In the genomic region with DNA sequence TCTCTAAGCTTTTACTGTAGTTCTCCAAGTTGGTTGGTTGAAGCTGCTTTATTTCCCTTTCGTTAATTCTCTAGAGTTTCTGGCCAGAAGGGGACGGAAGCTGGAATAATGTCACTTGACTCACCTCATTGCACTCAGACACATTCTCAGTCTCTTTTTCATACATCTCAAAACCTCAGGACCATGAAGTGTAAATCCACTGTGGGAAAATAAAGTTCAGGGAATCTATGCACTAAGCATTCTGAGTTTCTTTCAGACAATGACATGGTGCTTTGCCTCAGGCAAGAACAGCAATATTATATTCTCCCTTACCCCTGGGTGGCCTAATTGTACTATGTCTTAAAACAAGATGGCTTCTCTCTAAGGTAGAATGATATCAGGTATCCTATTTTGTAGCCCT, we compare ENCODE assay signal across 26 cellular contexts.
A peak's percentile ranks its signal among the peaks of the same experiment; 100 is the strongest.
DNase-seq lines count a peak whose midpoint lies in the region; ATAC-seq and TF ChIP-seq lines count a peak whose summit lies in the region.
"Had no signal": no experiment of that assay in that cellular context is flagged by ENCODE, and none has a peak within 500 bp of the region (broad histone marks: within the 10 kb centered on the region; RNA-seq: fewer than 3 reads in every experiment).

No MANE protein-coding gene starts in this region.

- peak overlapping the region; percentile 21 for H3K27ac ChIP-seq in substantia nigra (ENCODE audit: low read depth, low read length, poor library complexity, severe bottlenecking)
- H3K27ac ChIP-seq: 22Rv1, colonic mucosa, esophagus muscularis mucosa, hepatocyte had no signal

- DNase-seq in NCI-H2107 treated with DMSO at 0.1 percent for 48 hours (lab: John Stamatoyannopoulos, UW; ENCODE audit: unreplicated experiment) (peak; percentile 69), NCI-H2107 (lab: John Stamatoyannopoulos, UW) (no peak), NCI-H69 (lab: John Stamatoyannopoulos, UW) (peak; percentile 37), epithelial cell of proximal tubule (ENCODE audit: low read depth) (peak; percentile 35), substantia nigra (lab: John Stamatoyannopoulos, UW) (no peak), NCI-H510A treated with DMSO at 0.1 percent for 48 hours (lab: John Stamatoyannopoulos, UW) (no peak)
- DNase-seq: activated CD4-positive, alpha-beta T cell treated with anti-CD3 and anti-CD28 coated beads for 1 hour; CD8-positive, alpha-beta T cell; colonic mucosa; foreskin melanocyte; left ventricle myocardium superior; NCI-H1105; NCI-H2029 treated with DMSO at 0.1 percent for 48 hours; NCI-H510A; NK-92 treated with Interleukin-12 subunit alpha and Interleukin-12 subunit beta, amount 100 ng/mL, for 24 hours; ovary; SIG-M5; stimulated activated CD4-positive, alpha-beta T cell treated with anti-CD3 and anti-CD28 coated beads, Interleukin-15, amount 100 ng/mL, for 24 hours had no signal

- TF ChIP-seq CTCF in epithelial cell of proximal tubule (conservative IDR thresholded peaks at IDR 0.05; ENCODE audit: low read depth, low read length) = no peak

- no peak for ATAC-seq in HG03039 (IDR thresholded peaks at IDR 0.05; ENCODE audit: unreplicated experiment)
- no peak for ATAC-seq in HG02571 (IDR thresholded peaks at IDR 0.05; ENCODE audit: unreplicated experiment)
- ATAC-seq: CD8-positive, alpha-beta T cell; left ventricle myocardium superior; natural killer cell treated with Interleukin-12 subunit alpha and Interleukin-12 subunit beta and Interleukin-15 and Interleukin-18, amount 100 ng/mL, for 72 hours; sciatic nerve had no signal

- H3K4me3 ChIP-seq in epithelial cell of proximal tubule (ENCODE audit: low read depth, low read length) = no peak overlapping the region
- H3K4me3 ChIP-seq: colonic mucosa, esophagus muscularis mucosa, hepatocyte, ovary, tibial nerve had no signal

Comparison
In these comparisons a context has a peak if more than half of its experiments do, and no peak if none do; other contexts are left out.
1. DNase-seq: peak in NCI-H2107 treated with DMSO at 0.1 percent for 48 hours (single experiment), NCI-H69 (single experiment) and epithelial cell of proximal tubule (single experiment); none in NCI-H2107 (single experiment), substantia nigra (0 of 49) and NCI-H510A treated with DMSO at 0.1 percent for 48 hours (single experiment).